ENCODE assay signal across 1 cellular context in genomic region chr6:31736026-31736767, GRCh38.
TF ChIP-seq lines count a peak whose summit lies in the region.

CLIC1 (minus strand) TSS chr6:31736530; CDS start chr6:31736300, 230 bp downstream.

TF ChIP-seq in GM12878, 131 proteins besides CTCF, POLR2A, EP300 and RAD21 (continued from another document and continues in another):
- TF ChIP-seq MAX (IDR thresholded peaks at IDR 0.05; ENCODE audit: low read depth, low read length) (no peak), ATF2 (IDR thresholded peaks at IDR 0.05; ENCODE audit: low read length) (no peak), PKNOX1 (IDR thresholded peaks at IDR 0.05) (no peak), IRF4 (IDR thresholded peaks at IDR 0.05; ENCODE audit: low read depth, low read length) (no peak), KAT2A (conservative IDR thresholded peaks at IDR 0.05; ENCODE audit: control insufficient read depth, low read depth, low read length) (no peak), ZNF592 (IDR thresholded peaks at IDR 0.05) (no peak), ZBTB33 (IDR thresholded peaks at IDR 0.05) (no peak), FOS (IDR thresholded peaks at IDR 0.05; ENCODE audit: borderline replicate concordance, extremely low read depth, insufficient read length) (no peak), ZNF622 (IDR thresholded peaks at IDR 0.05) (no peak), BCL11A (IDR thresholded peaks at IDR 0.05; ENCODE audit: low read depth, low read length) (0 out of 2 replicates have a peak, but pooled peaks have one; percentile 35), ASH2L (IDR thresholded peaks at IDR 0.05; ENCODE audit: borderline replicate concordance, low read depth) (no peak), RUNX3 (IDR thresholded peaks at IDR 0.05; ENCODE audit: low read length) (no peak), MLLT1 (IDR thresholded peaks at IDR 0.05) (peak; percentile 67; the same call in 1 of the 2 replicates), E2F8 (IDR thresholded peaks at IDR 0.05; ENCODE audit: low read depth, partially characterized antibody) (no peak), CHD1 (IDR thresholded peaks at IDR 0.05; ENCODE audit: low read depth, low read length) (peak; percentile 86; the same call in 1 of the 2 replicates), MXI1 (IDR thresholded peaks at IDR 0.05; ENCODE audit: low read depth, low read length) (peak; percentile 33), MTA3 (IDR thresholded peaks at IDR 0.05; ENCODE audit: borderline replicate concordance, low read length) (no peak), ZNF24 (IDR thresholded peaks at IDR 0.05) (no peak), IRF3 (IDR thresholded peaks at IDR 0.05) (no peak), CHD4 (IDR thresholded peaks at IDR 0.05) (no peak), CUX1 (IDR thresholded peaks at IDR 0.05; ENCODE audit: insufficient replicate concordance, low read depth, low read length) (peak; percentile 25), JUND (IDR thresholded peaks at IDR 0.05; ENCODE audit: low read depth, low read length) (no peak), NBN (IDR thresholded peaks at IDR 0.05) (peak; percentile 47; the same call in 1 of the 2 replicates), EED (IDR thresholded peaks at IDR 0.05; ENCODE audit: low read depth) (peak; percentile 52), CHD2 (IDR thresholded peaks at IDR 0.05; ENCODE audit: borderline replicate concordance, low read depth, low read length) (peak; percentile 38; the same call in 1 of the 2 replicates), E2F4 (IDR thresholded peaks at IDR 0.05; ENCODE audit: low read depth, low read length) (no peak), MTA2 (IDR thresholded peaks at IDR 0.05; ENCODE audit: low read depth) (peak; percentile 23; the same call in 1 of the 2 replicates), FOXM1 (IDR thresholded peaks at IDR 0.05; ENCODE audit: low read depth, low read length) (no peak), ZNF207 (IDR thresholded peaks at IDR 0.05; ENCODE audit: borderline replicate concordance) (no peak), MYC (IDR thresholded peaks at IDR 0.05; ENCODE audit: insufficient read depth, insufficient read length, insufficient replicate concordance, low read length, severe bottlenecking) (no peak), NR2C1 (IDR thresholded peaks at IDR 0.05) (no peak), ZZZ3 (IDR thresholded peaks at IDR 0.05; ENCODE audit: control insufficient read depth, insufficient read length, low read depth) (no peak)
